28 cellular contexts compared by ENCODE assay signal in genomic region chr4:28755081-28755480, GRCh38.
"Had no signal": no experiment of that assay in that cellular context is flagged by ENCODE, and none has a peak within 500 bp of the region (broad histone marks: within the 10 kb centered on the region; RNA-seq: fewer than 3 reads in every experiment).

No MANE protein-coding gene starts in this region.

- H3K27ac ChIP-seq: neutrophil, pancreas, psoas muscle, right lobe of liver, sigmoid colon, stomach, thoracic aorta, thyroid gland, tibial nerve, upper lobe of left lung, vagina had no signal

- DNase-seq: naive thymus-derived CD8-positive, alpha-beta T cell; nephron progenitor cell; nucleus accumbens; pancreas; psoas muscle; right cardiac atrium; right lobe of liver; sigmoid colon; small intestine; stimulated activated CD4-positive, alpha-beta T cell treated with anti-CD3 and anti-CD28 coated beads, Interleukin-15, amount 100 ng/mL, for 24 hours; stimulated activated CD4-positive, alpha-beta T cell treated with anti-CD3 and anti-CD28 coated beads, Interleukin-2, amount 100 ng/mL, for 24 hours; stimulated activated CD4-positive, alpha-beta T cell treated with anti-CD3 and anti-CD28 coated beads, Interleukin-2, amount 100 ng/mL, for 48 hours; stimulated activated CD4-positive, alpha-beta T cell treated with anti-CD3 and anti-CD28 coated beads, Interleukin-4, amount 100 ng/mL, for 24 hours; stimulated activated naive B cell treated with anti-CD40 and anti-IgM and Interleukin-4, amounts not matched to agents 10 μg/mL and 1 μg/mL and 100 μg/mL, for 72 hours; stimulated activated naive CD4-positive, alpha-beta T cell treated with Interleukin-2 at 50 U/mL for 16 hours; stomach; thyroid gland; trophoblast cell; upper lobe of left lung had no signal

- H3K36me3 ChIP-seq: neutrophil, pancreas, right lobe of liver, sigmoid colon, stomach, thoracic aorta, thyroid gland, tibial nerve, upper lobe of left lung, vagina had no signal

- H3K27me3 Mint-ChIP-seq: naive thymus-derived CD8-positive, alpha-beta T cell; natural killer cell treated with Interleukin-12 subunit alpha and Interleukin-12 subunit beta and Interleukin-15 and Interleukin-18, amount 100 ng/mL, for 72 hours; progenitor cell of endocrine pancreas; stimulated activated naive B cell treated with anti-CD40 and anti-IgM and Interleukin-4, amounts not matched to agents 10 μg/mL and 1 μg/mL and 100 μg/mL, for 72 hours; stimulated activated naive CD8-positive, alpha-beta T cell treated with anti-CD3 and anti-CD28 coated beads, Interleukin-15, Interleukin-2, amounts not matched to agents 100 ng/mL and 50 ng/mL, for 24 hours had no signal

- H3K4me1 Mint-ChIP-seq: naive thymus-derived CD8-positive, alpha-beta T cell; nephron progenitor cell; neural crest cell; stimulated activated effector memory CD8-positive, alpha-beta T cell treated with anti-CD3 and anti-CD28 coated beads, Interleukin-12 subunit alpha, Interleukin-12 subunit beta, amount 100 ng/mL, for 72 hours; stimulated activated naive B cell treated with anti-CD40 and anti-IgM and Interleukin-4, amounts not matched to agents 10 μg/mL and 1 μg/mL and 100 μg/mL, for 72 hours had no signal

- H3K4me1 ChIP-seq: pancreas, psoas muscle, right lobe of liver, sigmoid colon, stomach, thyroid gland, tibial nerve, upper lobe of left lung, vagina had no signal

- ATAC-seq: naive thymus-derived CD8-positive, alpha-beta T cell; natural killer cell treated with Interleukin-12 subunit alpha and Interleukin-12 subunit beta and Interleukin-15 and Interleukin-18, amount 100 ng/mL, for 72 hours; pancreas; psoas muscle; right cardiac atrium; right lobe of liver; stimulated activated effector memory CD8-positive, alpha-beta T cell treated with anti-CD3 and anti-CD28 coated beads, Interleukin-12 subunit alpha, Interleukin-12 subunit beta, amount 100 ng/mL, for 72 hours; stimulated activated naive B cell treated with anti-CD40 and anti-IgM and Interleukin-4, amounts not matched to agents 10 μg/mL and 1 μg/mL and 100 μg/mL, for 72 hours had no signal

- H3K27me3 ChIP-seq: neutrophil, pancreas, right lobe of liver, sigmoid colon, stomach, thyroid gland, tibial nerve, upper lobe of left lung, vagina had no signal

- H3K4me3 Mint-ChIP-seq: naive thymus-derived CD8-positive, alpha-beta T cell; natural killer cell treated with Interleukin-12 subunit alpha and Interleukin-12 subunit beta and Interleukin-15 and Interleukin-18, amount 100 ng/mL, for 72 hours; nephron progenitor cell; neural crest cell; stimulated activated effector memory CD8-positive, alpha-beta T cell treated with anti-CD3 and anti-CD28 coated beads, Interleukin-12 subunit alpha, Interleukin-12 subunit beta, amount 100 ng/mL, for 72 hours; stimulated activated naive B cell treated with anti-CD40 and anti-IgM and Interleukin-4, amounts not matched to agents 10 μg/mL and 1 μg/mL and 100 μg/mL, for 72 hours; stimulated activated naive CD8-positive, alpha-beta T cell treated with anti-CD3 and anti-CD28 coated beads, Interleukin-15, Interleukin-2, amounts not matched to agents 100 ng/mL and 50 ng/mL, for 24 hours had no signal

- H3K36me3 Mint-ChIP-seq: naive thymus-derived CD8-positive, alpha-beta T cell; stimulated activated effector memory CD8-positive, alpha-beta T cell treated with anti-CD3 and anti-CD28 coated beads, Interleukin-12 subunit alpha, Interleukin-12 subunit beta, amount 100 ng/mL, for 72 hours; stimulated activated naive B cell treated with anti-CD40 and anti-IgM and Interleukin-4, amounts not matched to agents 10 μg/mL and 1 μg/mL and 100 μg/mL, for 72 hours had no signal

- H3K9me3 Mint-ChIP-seq: nephron progenitor cell, neural crest cell had no signal

- H3K27ac Mint-ChIP-seq: naive thymus-derived CD8-positive, alpha-beta T cell; natural killer cell treated with Interleukin-12 subunit alpha and Interleukin-12 subunit beta and Interleukin-15 and Interleukin-18, amount 100 ng/mL, for 72 hours; nephron progenitor cell; progenitor cell of endocrine pancreas; stimulated activated effector memory CD8-positive, alpha-beta T cell treated with anti-CD3 and anti-CD28 coated beads, Interleukin-12 subunit alpha, Interleukin-12 subunit beta, amount 100 ng/mL, for 72 hours; stimulated activated naive B cell treated with anti-CD40 and anti-IgM and Interleukin-4, amounts not matched to agents 10 μg/mL and 1 μg/mL and 100 μg/mL, for 72 hours; stimulated activated naive CD8-positive, alpha-beta T cell treated with anti-CD3 and anti-CD28 coated beads, Interleukin-15, Interleukin-2, amounts not matched to agents 100 ng/mL and 50 ng/mL, for 24 hours had no signal

- H3K9me3 ChIP-seq: neutrophil, pancreas, psoas muscle, right lobe of liver, sigmoid colon, stomach, thoracic aorta, thyroid gland, tibial nerve, upper lobe of left lung, vagina had no signal

- H3K4me3 ChIP-seq: pancreas, psoas muscle, right lobe of liver, sigmoid colon, stomach, thoracic aorta, thyroid gland, tibial nerve, upper lobe of left lung, vagina had no signal
